Comparison of ENCODE assay signal across 1 cellular context in the genomic region with DNA sequence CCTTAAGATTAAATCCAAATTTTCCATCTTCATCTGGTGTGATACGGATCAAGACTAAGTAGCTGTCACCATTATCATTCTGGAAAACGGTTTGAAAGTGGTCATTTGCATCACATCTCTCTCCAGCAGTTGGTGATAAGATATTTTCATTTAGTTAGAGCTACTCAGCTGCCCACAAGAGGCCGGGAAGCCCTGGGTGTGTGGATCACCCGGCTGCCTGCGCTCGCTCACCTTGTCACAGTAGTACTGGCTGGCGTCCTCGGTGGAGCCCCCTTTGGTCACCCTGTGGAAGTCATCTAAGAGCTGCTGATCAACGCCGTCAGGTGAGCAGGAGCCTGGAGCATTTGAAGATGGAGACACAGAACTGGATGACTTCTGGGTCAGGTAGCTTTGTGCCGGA.
TF ChIP-seq lines count a peak whose summit lies in the region.

No MANE protein-coding gene starts in this region.

TF ChIP-seq in GM12878, 131 proteins besides CTCF, POLR2A, EP300 and RAD21 (continued from another document):
- TF ChIP-seq KDM1A (IDR thresholded peaks at IDR 0.05; ENCODE audit: borderline replicate concordance) (no peak), TBL1XR1 (IDR thresholded peaks at IDR 0.05; ENCODE audit: low read depth, low read length) (no peak), ZSCAN29 (IDR thresholded peaks at IDR 0.05) (no peak), DPF2 (IDR thresholded peaks at IDR 0.05) (no peak), MXI1 (IDR thresholded peaks at IDR 0.05; ENCODE audit: low read depth, low read length) (no peak), BCL11A (IDR thresholded peaks at IDR 0.05; ENCODE audit: low read depth, low read length) (no peak), SMARCA5 (IDR thresholded peaks at IDR 0.05) (no peak), NFYA (IDR thresholded peaks at IDR 0.05; ENCODE audit: borderline replicate concordance, low read depth, low read length) (no peak), POLR2AphosphoS5 (IDR thresholded peaks at IDR 0.05; ENCODE audit: low read length) (no peak), SIN3A (IDR thresholded peaks at IDR 0.05; ENCODE audit: low read depth, low read length) (no peak), STAT1 (conservative IDR thresholded peaks at IDR 0.05) (no peak), RUNX3 (IDR thresholded peaks at IDR 0.05; ENCODE audit: low read length) (no peak), EZH2 (IDR thresholded peaks at IDR 0.05; ENCODE audit: borderline replicate concordance, control insufficient read depth, low read depth, low read length) (no peak)
- TF ChIP-seq, protein P1, sequence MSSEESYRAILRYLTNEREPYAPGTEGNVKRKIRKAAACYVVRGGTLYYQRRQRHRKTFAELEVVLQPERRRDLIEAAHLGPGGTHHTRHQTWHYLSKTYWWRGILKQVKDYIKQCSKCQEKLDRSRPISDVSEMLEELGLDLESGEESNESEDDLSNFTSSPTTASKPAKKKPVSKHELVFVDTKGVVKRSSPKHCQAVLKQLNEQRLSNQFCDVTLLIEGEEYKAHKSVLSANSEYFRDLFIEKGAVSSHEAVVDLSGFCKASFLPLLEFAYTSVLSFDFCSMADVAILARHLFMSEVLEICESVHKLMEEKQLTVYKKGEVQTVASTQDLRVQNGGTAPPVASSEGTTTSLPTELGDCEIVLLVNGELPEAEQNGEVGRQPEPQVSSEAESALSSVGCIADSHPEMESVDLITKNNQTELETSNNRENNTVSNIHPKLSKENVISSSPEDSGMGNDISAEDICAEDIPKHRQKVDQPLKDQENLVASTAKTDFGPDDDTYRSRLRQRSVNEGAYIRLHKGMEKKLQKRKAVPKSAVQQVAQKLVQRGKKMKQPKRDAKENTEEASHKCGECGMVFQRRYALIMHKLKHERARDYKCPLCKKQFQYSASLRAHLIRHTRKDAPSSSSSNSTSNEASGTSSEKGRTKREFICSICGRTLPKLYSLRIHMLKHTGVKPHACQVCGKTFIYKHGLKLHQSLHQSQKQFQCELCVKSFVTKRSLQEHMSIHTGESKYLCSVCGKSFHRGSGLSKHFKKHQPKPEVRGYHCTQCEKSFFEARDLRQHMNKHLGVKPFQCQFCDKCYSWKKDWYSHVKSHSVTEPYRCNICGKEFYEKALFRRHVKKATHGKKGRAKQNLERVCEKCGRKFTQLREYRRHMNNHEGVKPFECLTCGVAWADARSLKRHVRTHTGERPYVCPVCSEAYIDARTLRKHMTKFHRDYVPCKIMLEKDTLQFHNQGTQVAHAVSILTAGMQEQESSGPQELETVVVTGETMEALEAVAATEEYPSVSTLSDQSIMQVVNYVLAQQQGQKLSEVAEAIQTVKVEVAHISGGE (CRISPR knock-in tag; IDR thresholded peaks at IDR 0.05) = no peak
